Comparison of ENCODE assay signal across 2 cellular contexts in the genomic region with DNA sequence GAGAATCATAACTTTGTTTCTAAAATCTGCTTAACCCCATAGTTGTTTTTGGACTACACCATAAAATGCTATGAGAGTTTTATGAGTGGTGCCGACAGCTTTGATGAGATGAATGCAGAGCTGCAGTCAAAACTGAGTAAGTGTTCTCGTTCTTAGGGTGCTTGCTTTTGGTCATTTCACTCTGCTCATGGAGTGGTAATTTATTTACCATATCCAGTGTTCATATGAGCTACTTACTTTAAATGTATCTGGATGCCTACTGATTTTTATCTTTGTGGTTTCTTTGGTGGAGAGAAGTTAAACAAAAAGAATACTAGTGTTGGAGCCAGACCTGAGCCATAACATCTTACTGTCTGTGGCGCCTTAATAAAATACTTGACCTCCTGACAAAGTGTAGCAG.
A peak's percentile ranks its signal among the peaks of the same experiment; 100 is the strongest.
TF ChIP-seq lines count a peak whose summit lies in the region.

No MANE protein-coding gene starts in this region.

TF ChIP-seq in SK-N-SH, 30 proteins besides CTCF, POLR2A, EP300 and RAD21 (continued from another document):
- TF ChIP-seq, protein P1, sequence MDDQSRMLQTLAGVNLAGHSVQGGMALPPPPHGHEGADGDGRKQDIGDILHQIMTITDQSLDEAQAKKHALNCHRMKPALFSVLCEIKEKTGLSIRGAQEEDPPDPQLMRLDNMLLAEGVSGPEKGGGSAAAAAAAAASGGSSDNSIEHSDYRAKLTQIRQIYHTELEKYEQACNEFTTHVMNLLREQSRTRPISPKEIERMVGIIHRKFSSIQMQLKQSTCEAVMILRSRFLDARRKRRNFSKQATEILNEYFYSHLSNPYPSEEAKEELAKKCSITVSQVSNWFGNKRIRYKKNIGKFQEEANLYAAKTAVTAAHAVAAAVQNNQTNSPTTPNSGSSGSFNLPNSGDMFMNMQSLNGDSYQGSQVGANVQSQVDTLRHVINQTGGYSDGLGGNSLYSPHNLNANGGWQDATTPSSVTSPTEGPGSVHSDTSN (IDR thresholded peaks at IDR 0.05), result 0 out of 2 replicates have a peak, but pooled peaks have one; percentile 7

TF ChIP-seq in SK-N-SH treated with all-trans-retinoic acid at 6 μM for 48 hours, 23 proteins besides CTCF, POLR2A, EP300 and RAD21 (continued from another document):
- TF ChIP-seq TCF4 (CRISPR knock-in tag; IDR thresholded peaks at IDR 0.05; ENCODE audit: borderline replicate concordance) (no peak), CSDC2 (CRISPR knock-in tag; IDR thresholded peaks at IDR 0.05) (no peak), BACH2 (CRISPR knock-in tag; IDR thresholded peaks at IDR 0.05; ENCODE audit: borderline replicate concordance) (no peak), ZNF70 (CRISPR knock-in tag; IDR thresholded peaks at IDR 0.05) (no peak), ZNF565 (CRISPR knock-in tag; conservative IDR thresholded peaks at IDR 0.05; ENCODE audit: low read depth) (no peak), PPARA (CRISPR knock-in tag; IDR thresholded peaks at IDR 0.05; ENCODE audit: borderline replicate concordance) (no peak), ZFP3 (CRISPR knock-in tag; IDR thresholded peaks at IDR 0.05) (no peak), ESRRG (CRISPR knock-in tag; IDR thresholded peaks at IDR 0.05) (no peak), ARNTL (CRISPR knock-in tag; IDR thresholded peaks at IDR 0.05; ENCODE audit: borderline replicate concordance, low read depth) (no peak)
- TF ChIP-seq, protein P2, sequence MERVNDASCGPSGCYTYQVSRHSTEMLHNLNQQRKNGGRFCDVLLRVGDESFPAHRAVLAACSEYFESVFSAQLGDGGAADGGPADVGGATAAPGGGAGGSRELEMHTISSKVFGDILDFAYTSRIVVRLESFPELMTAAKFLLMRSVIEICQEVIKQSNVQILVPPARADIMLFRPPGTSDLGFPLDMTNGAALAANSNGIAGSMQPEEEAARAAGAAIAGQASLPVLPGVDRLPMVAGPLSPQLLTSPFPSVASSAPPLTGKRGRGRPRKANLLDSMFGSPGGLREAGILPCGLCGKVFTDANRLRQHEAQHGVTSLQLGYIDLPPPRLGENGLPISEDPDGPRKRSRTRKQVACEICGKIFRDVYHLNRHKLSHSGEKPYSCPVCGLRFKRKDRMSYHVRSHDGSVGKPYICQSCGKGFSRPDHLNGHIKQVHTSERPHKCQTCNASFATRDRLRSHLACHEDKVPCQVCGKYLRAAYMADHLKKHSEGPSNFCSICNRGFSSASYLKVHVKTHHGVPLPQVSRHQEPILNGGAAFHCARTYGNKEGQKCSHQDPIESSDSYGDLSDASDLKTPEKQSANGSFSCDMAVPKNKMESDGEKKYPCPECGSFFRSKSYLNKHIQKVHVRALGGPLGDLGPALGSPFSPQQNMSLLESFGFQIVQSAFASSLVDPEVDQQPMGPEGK (CRISPR knock-in tag; IDR thresholded peaks at IDR 0.05; ENCODE audit: borderline replicate concordance), result no peak
- TF ChIP-seq, protein P3, sequence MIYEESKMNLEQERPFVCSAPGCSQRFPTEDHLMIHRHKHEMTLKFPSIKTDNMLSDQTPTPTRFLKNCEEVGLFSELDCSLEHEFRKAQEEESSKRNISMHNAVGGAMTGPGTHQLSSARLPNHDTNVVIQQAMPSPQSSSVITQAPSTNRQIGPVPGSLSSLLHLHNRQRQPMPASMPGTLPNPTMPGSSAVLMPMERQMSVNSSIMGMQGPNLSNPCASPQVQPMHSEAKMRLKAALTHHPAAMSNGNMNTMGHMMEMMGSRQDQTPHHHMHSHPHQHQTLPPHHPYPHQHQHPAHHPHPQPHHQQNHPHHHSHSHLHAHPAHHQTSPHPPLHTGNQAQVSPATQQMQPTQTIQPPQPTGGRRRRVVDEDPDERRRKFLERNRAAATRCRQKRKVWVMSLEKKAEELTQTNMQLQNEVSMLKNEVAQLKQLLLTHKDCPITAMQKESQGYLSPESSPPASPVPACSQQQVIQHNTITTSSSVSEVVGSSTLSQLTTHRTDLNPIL (CRISPR knock-in tag; IDR thresholded peaks at IDR 0.05; ENCODE audit: low read depth), result no peak
- TF ChIP-seq, protein P4, sequence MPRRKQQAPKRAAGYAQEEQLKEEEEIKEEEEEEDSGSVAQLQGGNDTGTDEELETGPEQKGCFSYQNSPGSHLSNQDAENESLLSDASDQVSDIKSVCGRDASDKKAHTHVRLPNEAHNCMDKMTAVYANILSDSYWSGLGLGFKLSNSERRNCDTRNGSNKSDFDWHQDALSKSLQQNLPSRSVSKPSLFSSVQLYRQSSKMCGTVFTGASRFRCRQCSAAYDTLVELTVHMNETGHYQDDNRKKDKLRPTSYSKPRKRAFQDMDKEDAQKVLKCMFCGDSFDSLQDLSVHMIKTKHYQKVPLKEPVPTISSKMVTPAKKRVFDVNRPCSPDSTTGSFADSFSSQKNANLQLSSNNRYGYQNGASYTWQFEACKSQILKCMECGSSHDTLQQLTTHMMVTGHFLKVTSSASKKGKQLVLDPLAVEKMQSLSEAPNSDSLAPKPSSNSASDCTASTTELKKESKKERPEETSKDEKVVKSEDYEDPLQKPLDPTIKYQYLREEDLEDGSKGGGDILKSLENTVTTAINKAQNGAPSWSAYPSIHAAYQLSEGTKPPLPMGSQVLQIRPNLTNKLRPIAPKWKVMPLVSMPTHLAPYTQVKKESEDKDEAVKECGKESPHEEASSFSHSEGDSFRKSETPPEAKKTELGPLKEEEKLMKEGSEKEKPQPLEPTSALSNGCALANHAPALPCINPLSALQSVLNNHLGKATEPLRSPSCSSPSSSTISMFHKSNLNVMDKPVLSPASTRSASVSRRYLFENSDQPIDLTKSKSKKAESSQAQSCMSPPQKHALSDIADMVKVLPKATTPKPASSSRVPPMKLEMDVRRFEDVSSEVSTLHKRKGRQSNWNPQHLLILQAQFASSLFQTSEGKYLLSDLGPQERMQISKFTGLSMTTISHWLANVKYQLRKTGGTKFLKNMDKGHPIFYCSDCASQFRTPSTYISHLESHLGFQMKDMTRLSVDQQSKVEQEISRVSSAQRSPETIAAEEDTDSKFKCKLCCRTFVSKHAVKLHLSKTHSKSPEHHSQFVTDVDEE (CRISPR knock-in tag; IDR thresholded peaks at IDR 0.05), result no peak
